Comparison of ENCODE assay signal across 2 cellular contexts in the genomic region with DNA sequence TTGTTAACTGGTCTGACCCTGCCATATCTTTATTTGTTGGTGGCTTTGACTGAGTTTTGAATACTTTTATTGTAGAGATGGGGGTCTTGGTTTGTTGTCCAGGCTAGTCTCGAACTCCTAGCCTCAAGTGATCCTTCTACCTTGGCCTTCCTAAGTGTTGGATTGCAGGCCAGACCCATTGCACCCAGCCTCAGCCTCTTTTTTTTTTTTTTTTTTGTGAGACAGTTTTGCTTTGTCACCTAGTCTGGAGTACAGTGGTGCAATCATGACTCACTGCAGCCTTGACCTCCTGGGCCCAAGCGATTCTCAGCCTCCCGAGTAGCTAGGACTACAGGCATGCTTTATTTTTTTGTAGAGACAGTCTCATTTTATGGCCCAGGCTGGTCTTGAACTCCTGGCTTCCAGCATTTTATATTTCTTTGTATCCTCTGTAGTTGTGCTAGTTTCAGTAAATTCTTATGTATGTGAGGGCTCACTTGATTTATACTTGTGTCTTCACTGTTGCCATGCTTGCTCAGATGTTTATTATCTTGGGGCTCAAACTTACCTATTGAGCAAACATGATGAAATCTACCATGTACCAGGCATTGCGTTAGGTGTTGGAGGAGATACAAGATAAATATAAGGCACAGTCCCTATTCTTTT.
TF ChIP-seq lines count a peak whose summit lies in the region.

No MANE protein-coding gene starts in this region.

TF ChIP-seq in IMR-90, 13 proteins besides CTCF, POLR2A, EP300 and RAD21:
- TF ChIP-seq RCOR1 (IDR thresholded peaks at IDR 0.05; ENCODE audit: insufficient replicate concordance, low read length) = peak; percentile 98
- TF ChIP-seq MAFK (IDR thresholded peaks at IDR 0.05; ENCODE audit: low read depth, low read length) = peak; percentile 60
- TF ChIP-seq, protein P1, sequence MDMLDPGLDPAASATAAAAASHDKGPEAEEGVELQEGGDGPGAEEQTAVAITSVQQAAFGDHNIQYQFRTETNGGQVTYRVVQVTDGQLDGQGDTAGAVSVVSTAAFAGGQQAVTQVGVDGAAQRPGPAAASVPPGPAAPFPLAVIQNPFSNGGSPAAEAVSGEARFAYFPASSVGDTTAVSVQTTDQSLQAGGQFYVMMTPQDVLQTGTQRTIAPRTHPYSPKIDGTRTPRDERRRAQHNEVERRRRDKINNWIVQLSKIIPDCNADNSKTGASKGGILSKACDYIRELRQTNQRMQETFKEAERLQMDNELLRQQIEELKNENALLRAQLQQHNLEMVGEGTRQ (IDR thresholded peaks at IDR 0.05; ENCODE audit: low read depth, low read length) = no peak
- TF ChIP-seq CEBPB (IDR thresholded peaks at IDR 0.05; ENCODE audit: low read depth, low read length) = peak; percentile 93
- TF ChIP-seq BHLHE40 (IDR thresholded peaks at IDR 0.05; ENCODE audit: low read depth, low read length) = peak; percentile 17
- no peak for TF ChIP-seq MXI1 (IDR thresholded peaks at IDR 0.05; ENCODE audit: borderline replicate concordance, low read depth, low read length)
- TF ChIP-seq, protein P2, sequence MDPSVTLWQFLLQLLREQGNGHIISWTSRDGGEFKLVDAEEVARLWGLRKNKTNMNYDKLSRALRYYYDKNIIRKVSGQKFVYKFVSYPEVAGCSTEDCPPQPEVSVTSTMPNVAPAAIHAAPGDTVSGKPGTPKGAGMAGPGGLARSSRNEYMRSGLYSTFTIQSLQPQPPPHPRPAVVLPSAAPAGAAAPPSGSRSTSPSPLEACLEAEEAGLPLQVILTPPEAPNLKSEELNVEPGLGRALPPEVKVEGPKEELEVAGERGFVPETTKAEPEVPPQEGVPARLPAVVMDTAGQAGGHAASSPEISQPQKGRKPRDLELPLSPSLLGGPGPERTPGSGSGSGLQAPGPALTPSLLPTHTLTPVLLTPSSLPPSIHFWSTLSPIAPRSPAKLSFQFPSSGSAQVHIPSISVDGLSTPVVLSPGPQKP (IDR thresholded peaks at IDR 0.05; ENCODE audit: borderline replicate concordance, low read depth, low read length) = no peak
- 0 out of 2 replicates have a peak, but pooled peaks have one; percentile 46 for TF ChIP-seq CHD1 (IDR thresholded peaks at IDR 0.05; ENCODE audit: low read depth, low read length)
- peak; percentile 96 for TF ChIP-seq FOS (IDR thresholded peaks at IDR 0.05; ENCODE audit: low read depth, low read length)
- TF ChIP-seq NFE2L2 (IDR thresholded peaks at IDR 0.05; ENCODE audit: low read depth, low read length) = peak; percentile 93

TF ChIP-seq in K562, 482 proteins besides CTCF, POLR2A, EP300 and RAD21 (continues in another document):
- no peak for TF ChIP-seq KLF13 (tag; IDR thresholded peaks at IDR 0.05; ENCODE audit: borderline replicate concordance, low read depth)
- TF ChIP-seq ELF2 (CRISPR knock-in tag; IDR thresholded peaks at IDR 0.05) = no peak
- TF ChIP-seq GATA2 (CRISPR knock-in tag; IDR thresholded peaks at IDR 0.05) = 0 out of 2 replicates have a peak, but pooled peaks have one; percentile 36
- no peak for TF ChIP-seq SRSF3 (IDR thresholded peaks at IDR 0.05; ENCODE audit: insufficient read depth, low read length)
- no peak for TF ChIP-seq SMARCB1 (IDR thresholded peaks at IDR 0.05; ENCODE audit: insufficient read length, low read depth)
- TF ChIP-seq ZC3H11A (IDR thresholded peaks at IDR 0.05; ENCODE audit: low read depth, low read length) = no peak
- TF ChIP-seq, protein P3, sequence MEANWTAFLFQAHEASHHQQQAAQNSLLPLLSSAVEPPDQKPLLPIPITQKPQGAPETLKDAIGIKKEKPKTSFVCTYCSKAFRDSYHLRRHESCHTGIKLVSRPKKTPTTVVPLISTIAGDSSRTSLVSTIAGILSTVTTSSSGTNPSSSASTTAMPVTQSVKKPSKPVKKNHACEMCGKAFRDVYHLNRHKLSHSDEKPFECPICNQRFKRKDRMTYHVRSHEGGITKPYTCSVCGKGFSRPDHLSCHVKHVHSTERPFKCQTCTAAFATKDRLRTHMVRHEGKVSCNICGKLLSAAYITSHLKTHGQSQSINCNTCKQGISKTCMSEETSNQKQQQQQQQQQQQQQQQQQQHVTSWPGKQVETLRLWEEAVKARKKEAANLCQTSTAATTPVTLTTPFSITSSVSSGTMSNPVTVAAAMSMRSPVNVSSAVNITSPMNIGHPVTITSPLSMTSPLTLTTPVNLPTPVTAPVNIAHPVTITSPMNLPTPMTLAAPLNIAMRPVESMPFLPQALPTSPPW (CRISPR knock-in tag; IDR thresholded peaks at IDR 0.05) = peak; percentile 30; the same call in 1 of the 2 replicates
- no peak for TF ChIP-seq SMAD1 (IDR thresholded peaks at IDR 0.05; ENCODE audit: low read depth, low read length, partially characterized antibody)
- TF ChIP-seq BDP1 (IDR thresholded peaks at IDR 0.05; ENCODE audit: insufficient read depth, insufficient read length) = no peak
- TF ChIP-seq HNRNPK (IDR thresholded peaks at IDR 0.05; ENCODE audit: low read depth, low read length, poor library complexity, severe bottlenecking) = no peak
- TF ChIP-seq ZNF140 (CRISPR knock-in tag; IDR thresholded peaks at IDR 0.05) = no peak
- no peak for TF ChIP-seq RBM34 (IDR thresholded peaks at IDR 0.05; ENCODE audit: borderline replicate concordance, insufficient read depth, low read length)
- no peak for TF ChIP-seq HOXB6 (CRISPR knock-in tag; IDR thresholded peaks at IDR 0.05; ENCODE audit: borderline replicate concordance)
- no peak for TF ChIP-seq CTBP1 (IDR thresholded peaks at IDR 0.05; ENCODE audit: borderline replicate concordance)
- TF ChIP-seq, protein P4, sequence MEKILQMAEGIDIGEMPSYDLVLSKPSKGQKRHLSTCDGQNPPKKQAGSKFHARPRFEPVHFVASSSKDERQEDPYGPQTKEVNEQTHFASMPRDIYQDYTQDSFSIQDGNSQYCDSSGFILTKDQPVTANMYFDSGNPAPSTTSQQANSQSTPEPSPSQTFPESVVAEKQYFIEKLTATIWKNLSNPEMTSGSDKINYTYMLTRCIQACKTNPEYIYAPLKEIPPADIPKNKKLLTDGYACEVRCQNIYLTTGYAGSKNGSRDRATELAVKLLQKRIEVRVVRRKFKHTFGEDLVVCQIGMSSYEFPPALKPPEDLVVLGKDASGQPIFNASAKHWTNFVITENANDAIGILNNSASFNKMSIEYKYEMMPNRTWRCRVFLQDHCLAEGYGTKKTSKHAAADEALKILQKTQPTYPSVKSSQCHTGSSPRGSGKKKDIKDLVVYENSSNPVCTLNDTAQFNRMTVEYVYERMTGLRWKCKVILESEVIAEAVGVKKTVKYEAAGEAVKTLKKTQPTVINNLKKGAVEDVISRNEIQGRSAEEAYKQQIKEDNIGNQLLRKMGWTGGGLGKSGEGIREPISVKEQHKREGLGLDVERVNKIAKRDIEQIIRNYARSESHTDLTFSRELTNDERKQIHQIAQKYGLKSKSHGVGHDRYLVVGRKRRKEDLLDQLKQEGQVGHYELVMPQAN (IDR thresholded peaks at IDR 0.05; ENCODE audit: borderline replicate concordance) = peak; percentile 54; the same call in 1 of the 2 replicates
- no peak for TF ChIP-seq HDGF (IDR thresholded peaks at IDR 0.05)
- no peak for TF ChIP-seq CCAR2 (IDR thresholded peaks at IDR 0.05; ENCODE audit: low read depth, low read length)
- TF ChIP-seq, protein P5, sequence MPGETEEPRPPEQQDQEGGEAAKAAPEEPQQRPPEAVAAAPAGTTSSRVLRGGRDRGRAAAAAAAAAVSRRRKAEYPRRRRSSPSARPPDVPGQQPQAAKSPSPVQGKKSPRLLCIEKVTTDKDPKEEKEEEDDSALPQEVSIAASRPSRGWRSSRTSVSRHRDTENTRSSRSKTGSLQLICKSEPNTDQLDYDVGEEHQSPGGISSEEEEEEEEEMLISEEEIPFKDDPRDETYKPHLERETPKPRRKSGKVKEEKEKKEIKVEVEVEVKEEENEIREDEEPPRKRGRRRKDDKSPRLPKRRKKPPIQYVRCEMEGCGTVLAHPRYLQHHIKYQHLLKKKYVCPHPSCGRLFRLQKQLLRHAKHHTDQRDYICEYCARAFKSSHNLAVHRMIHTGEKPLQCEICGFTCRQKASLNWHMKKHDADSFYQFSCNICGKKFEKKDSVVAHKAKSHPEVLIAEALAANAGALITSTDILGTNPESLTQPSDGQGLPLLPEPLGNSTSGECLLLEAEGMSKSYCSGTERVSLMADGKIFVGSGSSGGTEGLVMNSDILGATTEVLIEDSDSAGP (CRISPR knock-in tag; IDR thresholded peaks at IDR 0.05) = no peak
- no peak for TF ChIP-seq MCM2 (IDR thresholded peaks at IDR 0.05; ENCODE audit: low read depth)
- TF ChIP-seq, protein P6, sequence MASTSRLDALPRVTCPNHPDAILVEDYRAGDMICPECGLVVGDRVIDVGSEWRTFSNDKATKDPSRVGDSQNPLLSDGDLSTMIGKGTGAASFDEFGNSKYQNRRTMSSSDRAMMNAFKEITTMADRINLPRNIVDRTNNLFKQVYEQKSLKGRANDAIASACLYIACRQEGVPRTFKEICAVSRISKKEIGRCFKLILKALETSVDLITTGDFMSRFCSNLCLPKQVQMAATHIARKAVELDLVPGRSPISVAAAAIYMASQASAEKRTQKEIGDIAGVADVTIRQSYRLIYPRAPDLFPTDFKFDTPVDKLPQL (IDR thresholded peaks at IDR 0.05; ENCODE audit: extremely low read depth, insufficient read length) = no peak
- no peak for TF ChIP-seq ZNF311 (CRISPR knock-in tag; IDR thresholded peaks at IDR 0.05)
- TF ChIP-seq, protein P7, sequence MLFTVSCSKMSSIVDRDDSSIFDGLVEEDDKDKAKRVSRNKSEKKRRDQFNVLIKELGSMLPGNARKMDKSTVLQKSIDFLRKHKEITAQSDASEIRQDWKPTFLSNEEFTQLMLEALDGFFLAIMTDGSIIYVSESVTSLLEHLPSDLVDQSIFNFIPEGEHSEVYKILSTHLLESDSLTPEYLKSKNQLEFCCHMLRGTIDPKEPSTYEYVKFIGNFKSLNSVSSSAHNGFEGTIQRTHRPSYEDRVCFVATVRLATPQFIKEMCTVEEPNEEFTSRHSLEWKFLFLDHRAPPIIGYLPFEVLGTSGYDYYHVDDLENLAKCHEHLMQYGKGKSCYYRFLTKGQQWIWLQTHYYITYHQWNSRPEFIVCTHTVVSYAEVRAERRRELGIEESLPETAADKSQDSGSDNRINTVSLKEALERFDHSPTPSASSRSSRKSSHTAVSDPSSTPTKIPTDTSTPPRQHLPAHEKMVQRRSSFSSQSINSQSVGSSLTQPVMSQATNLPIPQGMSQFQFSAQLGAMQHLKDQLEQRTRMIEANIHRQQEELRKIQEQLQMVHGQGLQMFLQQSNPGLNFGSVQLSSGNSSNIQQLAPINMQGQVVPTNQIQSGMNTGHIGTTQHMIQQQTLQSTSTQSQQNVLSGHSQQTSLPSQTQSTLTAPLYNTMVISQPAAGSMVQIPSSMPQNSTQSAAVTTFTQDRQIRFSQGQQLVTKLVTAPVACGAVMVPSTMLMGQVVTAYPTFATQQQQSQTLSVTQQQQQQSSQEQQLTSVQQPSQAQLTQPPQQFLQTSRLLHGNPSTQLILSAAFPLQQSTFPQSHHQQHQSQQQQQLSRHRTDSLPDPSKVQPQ (CRISPR knock-in tag; IDR thresholded peaks at IDR 0.05; ENCODE audit: borderline replicate concordance) = no peak
- TF ChIP-seq JUNB (CRISPR knock-in tag; conservative IDR thresholded peaks at IDR 0.05) = 0 out of 2 replicates have a peak, but pooled peaks have one; percentile 14
- TF ChIP-seq, protein P8, sequence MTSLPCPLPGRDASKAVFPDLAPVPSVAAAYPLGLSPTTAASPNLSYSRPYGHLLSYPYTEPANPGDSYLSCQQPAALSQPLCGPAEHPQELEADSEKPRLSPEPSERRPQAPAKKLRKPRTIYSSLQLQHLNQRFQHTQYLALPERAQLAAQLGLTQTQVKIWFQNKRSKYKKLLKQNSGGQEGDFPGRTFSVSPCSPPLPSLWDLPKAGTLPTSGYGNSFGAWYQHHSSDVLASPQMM (CRISPR knock-in tag; IDR thresholded peaks at IDR 0.05) = no peak
- peak; percentile 87 for TF ChIP-seq MAFK (IDR thresholded peaks at IDR 0.05; ENCODE audit: low read length)
- TF ChIP-seq ZNF347 (CRISPR knock-in tag; IDR thresholded peaks at IDR 0.05; ENCODE audit: low read depth) = no peak
- TF ChIP-seq POLR2AphosphoS2 (IDR thresholded peaks at IDR 0.05; ENCODE audit: low read length) = no peak
- TF ChIP-seq, protein P9, sequence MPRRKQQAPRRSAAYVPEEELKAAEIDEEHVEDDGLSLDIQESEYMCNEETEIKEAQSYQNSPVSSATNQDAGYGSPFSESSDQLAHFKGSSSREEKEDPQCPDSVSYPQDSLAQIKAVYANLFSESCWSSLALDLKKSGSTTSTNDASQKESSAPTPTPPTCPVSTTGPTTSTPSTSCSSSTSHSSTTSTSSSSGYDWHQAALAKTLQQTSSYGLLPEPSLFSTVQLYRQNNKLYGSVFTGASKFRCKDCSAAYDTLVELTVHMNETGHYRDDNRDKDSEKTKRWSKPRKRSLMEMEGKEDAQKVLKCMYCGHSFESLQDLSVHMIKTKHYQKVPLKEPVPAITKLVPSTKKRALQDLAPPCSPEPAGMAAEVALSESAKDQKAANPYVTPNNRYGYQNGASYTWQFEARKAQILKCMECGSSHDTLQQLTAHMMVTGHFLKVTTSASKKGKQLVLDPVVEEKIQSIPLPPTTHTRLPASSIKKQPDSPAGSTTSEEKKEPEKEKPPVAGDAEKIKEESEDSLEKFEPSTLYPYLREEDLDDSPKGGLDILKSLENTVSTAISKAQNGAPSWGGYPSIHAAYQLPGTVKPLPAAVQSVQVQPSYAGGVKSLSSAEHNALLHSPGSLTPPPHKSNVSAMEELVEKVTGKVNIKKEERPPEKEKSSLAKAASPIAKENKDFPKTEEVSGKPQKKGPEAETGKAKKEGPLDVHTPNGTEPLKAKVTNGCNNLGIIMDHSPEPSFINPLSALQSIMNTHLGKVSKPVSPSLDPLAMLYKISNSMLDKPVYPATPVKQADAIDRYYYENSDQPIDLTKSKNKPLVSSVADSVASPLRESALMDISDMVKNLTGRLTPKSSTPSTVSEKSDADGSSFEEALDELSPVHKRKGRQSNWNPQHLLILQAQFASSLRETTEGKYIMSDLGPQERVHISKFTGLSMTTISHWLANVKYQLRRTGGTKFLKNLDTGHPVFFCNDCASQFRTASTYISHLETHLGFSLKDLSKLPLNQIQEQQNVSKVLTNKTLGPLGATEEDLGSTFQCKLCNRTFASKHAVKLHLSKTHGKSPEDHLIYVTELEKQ (CRISPR knock-in tag; IDR thresholded peaks at IDR 0.05) = no peak
- TF ChIP-seq MAFG (tag; conservative IDR thresholded peaks at IDR 0.05) = peak; percentile 94
- no peak for TF ChIP-seq XRCC4 (IDR thresholded peaks at IDR 0.05; ENCODE audit: extremely low read depth, insufficient read depth, insufficient read length)
- TF ChIP-seq, protein P10, sequence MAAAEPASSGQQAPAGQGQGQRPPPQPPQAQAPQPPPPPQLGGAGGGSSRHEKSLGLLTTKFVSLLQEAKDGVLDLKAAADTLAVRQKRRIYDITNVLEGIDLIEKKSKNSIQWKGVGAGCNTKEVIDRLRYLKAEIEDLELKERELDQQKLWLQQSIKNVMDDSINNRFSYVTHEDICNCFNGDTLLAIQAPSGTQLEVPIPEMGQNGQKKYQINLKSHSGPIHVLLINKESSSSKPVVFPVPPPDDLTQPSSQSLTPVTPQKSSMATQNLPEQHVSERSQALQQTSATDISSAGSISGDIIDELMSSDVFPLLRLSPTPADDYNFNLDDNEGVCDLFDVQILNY (CRISPR knock-in tag; IDR thresholded peaks at IDR 0.05) = no peak
- no peak for TF ChIP-seq SNRNP70 (optimal IDR thresholded peaks at IDR 0.05; ENCODE audit: low read depth, low read length)
- no peak for TF ChIP-seq RAD51 (IDR thresholded peaks at IDR 0.05; ENCODE audit: borderline replicate concordance, low read depth)
- no peak for TF ChIP-seq WHSC1 (IDR thresholded peaks at IDR 0.05; ENCODE audit: low read length)
